22 cellular contexts compared by ENCODE assay signal in the genomic region with DNA sequence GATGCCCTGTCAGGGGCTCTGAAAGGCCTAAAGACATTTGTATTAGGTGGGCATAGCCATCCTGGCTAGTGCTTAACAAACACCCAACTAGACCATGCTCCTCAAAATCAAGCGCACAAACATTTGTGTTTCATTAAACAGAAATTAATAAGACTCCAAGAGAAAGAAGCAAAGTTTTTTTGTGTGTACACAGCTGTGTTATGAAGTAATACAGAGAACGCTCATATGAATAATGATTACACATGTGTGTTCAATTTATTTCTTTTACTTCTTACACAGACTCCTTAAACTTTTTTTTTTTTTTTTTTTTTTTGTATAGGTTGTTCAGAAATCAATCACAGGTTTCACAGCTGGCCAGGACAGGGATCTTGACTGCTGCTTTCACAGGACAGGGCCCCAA.
DNase-seq lines count a peak whose midpoint lies in the region; TF ChIP-seq lines count a peak whose summit lies in the region.
"Had no signal": no experiment of that assay in that cellular context is flagged by ENCODE, and none has a peak within 500 bp of the region (broad histone marks: within the 10 kb centered on the region; RNA-seq: fewer than 3 reads in every experiment).

No MANE protein-coding gene starts in this region.

- no peak for TF ChIP-seq EP300 in ovary (IDR thresholded peaks at IDR 0.05)

- H3K27me3 ChIP-seq in ovary = no peaks in the 10 kb centered on the region
- H3K27me3 ChIP-seq: BE2C, BLaER1 had no signal

- peaks cover 5% of the 10 kb centered on the region for H3K36me3 Mint-ChIP-seq in brain
- H3K36me3 Mint-ChIP-seq: CD4-positive, alpha-beta memory T cell; CD4-positive, CD25-positive, alpha-beta regulatory T cell had no signal

- no peak overlapping the region for H3K27ac ChIP-seq in ovary
- H3K27ac ChIP-seq: A549, BLaER1 had no signal

- no peaks in the 10 kb centered on the region for H3K9me3 ChIP-seq in ovary
- H3K9me3 ChIP-seq: A549, BE2C had no signal

- H3K4me3 ChIP-seq in fibroblast of mammary gland (ENCODE audit: control insufficient read depth, low read depth, low read length) = no peak overlapping the region
- no peak overlapping the region for H3K4me3 ChIP-seq in ovary
- H3K4me3 ChIP-seq: A549, BLaER1, GM12878 had no signal

- 48 to 82% (median 80%) methylated on average over 2 of the region's 2 CpGs for WGBS in ovary, 3 donors

- H3K4me1 Mint-ChIP-seq in brain = peaks cover 12% of the 10 kb centered on the region

- peak overlapping the region in 1 of 5 experiments; percentile 42 for H3K4me3 Mint-ChIP-seq in brain
- H3K4me3 Mint-ChIP-seq: CD14-positive monocyte; CD4-positive, alpha-beta memory T cell; CD4-positive, CD25-positive, alpha-beta regulatory T cell; CD8-positive, alpha-beta memory T cell had no signal

- H3K4me1 ChIP-seq in ovary (ENCODE audit: insufficient read depth) = no peaks in the 10 kb centered on the region
- H3K4me1 ChIP-seq: A549, BE2C, BLaER1 had no signal

- intact Hi-C loops in ovary (cut with DNase I) = no loop called here

- peak; percentile 36 for DNase-seq in fibroblast of mammary gland (ENCODE audit: low read depth)
- no peak for DNase-seq in OCI-M2 (lab: John Stamatoyannopoulos, UW; ENCODE audit: unreplicated experiment)
- no peak for DNase-seq in ovary
- no peak for DNase-seq in kidney glomerular epithelial cell (lab: John Stamatoyannopoulos, UW)
- DNase-seq: BE2C; C1 segment of cervical spinal cord; CD4-positive, alpha-beta memory T cell; CD4-positive, CD25-positive, alpha-beta regulatory T cell; CD8-positive, alpha-beta memory T cell; COR-L47; DMS 273 treated with DMSO at 0.1 percent for 48 hours; DMS153; DMS53; DMS79; DND-41; EL; GDM1 had no signal

- H3K9me3 Mint-ChIP-seq in brain = peaks cover 0 to 27% (median 18%) of the 10 kb centered on the region in 5 experiments

- no peak for TF ChIP-seq POLR2A in ovary (IDR thresholded peaks at IDR 0.05)

- H3K36me3 ChIP-seq in ovary = no peaks in the 10 kb centered on the region
- H3K36me3 ChIP-seq: BE2C, BLaER1 had no signal

- peak overlapping the region in 3 of 5 experiments; percentile 47 to 60 (median 59) for H3K27ac Mint-ChIP-seq in brain
- H3K27ac Mint-ChIP-seq: CD14-positive monocyte; CD4-positive, alpha-beta memory T cell; CD4-positive, CD25-positive, alpha-beta regulatory T cell; CD8-positive, alpha-beta memory T cell had no signal

- TF ChIP-seq CTCF in brain (conservative IDR thresholded peaks at IDR 0.05) (no peak), fibroblast of mammary gland (conservative IDR thresholded peaks at IDR 0.05; ENCODE audit: control insufficient read depth, insufficient read depth, low read depth, low read length) (no peak), ovary (IDR thresholded peaks at IDR 0.05) (no peak)

- H3K27me3 Mint-ChIP-seq in brain = peaks cover 6% of the 10 kb centered on the region
